Comparison of ENCODE assay signal across 9 cellular contexts in genomic region chr2:172102159-172102857, GRCh38. TPM values are rescaled to one million over a fixed set of nuclear protein-coding genes. Genes with fewer than 3 reads are reported as not detected.
DNase-seq lines count a peak whose midpoint lies in the region; ATAC-seq and TF ChIP-seq lines count a peak whose summit lies in the region.
"Had no signal": no experiment of that assay in that cellular context is flagged by ENCODE, and none has a peak within 500 bp of the region (broad histone marks: within the 10 kb centered on the region; RNA-seq: fewer than 3 reads in every experiment).

No MANE protein-coding gene starts in this region.

- H3K4me3 Mint-ChIP-seq in T-helper 1 cell treated with Interleukin-12 subunit alpha and Interleukin-12 subunit beta and Interleukin-4 antibody, amounts not matched to agents 30 μg/mL and 1 μg/mL, for 36 hours = peak overlapping the region; percentile 81
- H3K4me3 Mint-ChIP-seq in nephron = peak overlapping the region; percentile 79 to 86 (median 81)

- TF ChIP-seq CTCF in epithelial cell of proximal tubule (conservative IDR thresholded peaks at IDR 0.05; ENCODE audit: low read depth, low read length) = no peak
- TF ChIP-seq CTCF in nephron (IDR thresholded peaks at IDR 0.05; ENCODE audit: unreplicated experiment in 3 of 3) = no peak

- peaks cover 28% of the 10 kb centered on the region for H3K4me1 Mint-ChIP-seq in T-helper 1 cell treated with Interleukin-12 subunit alpha and Interleukin-12 subunit beta and Interleukin-4 antibody, amounts not matched to agents 30 μg/mL and 1 μg/mL, for 36 hours (ENCODE audit: low read depth)
- H3K4me1 Mint-ChIP-seq in nephron = peaks cover 27% of the 10 kb centered on the region

- no peaks in the 10 kb centered on the region for H3K9me3 Mint-ChIP-seq in T-helper 1 cell treated with Interleukin-12 subunit alpha and Interleukin-12 subunit beta and Interleukin-4 antibody, amounts not matched to agents 30 μg/mL and 1 μg/mL, for 36 hours
- H3K9me3 Mint-ChIP-seq in nephron = no peaks in the 10 kb centered on the region

- peak overlapping the region; percentile 75 for H3K27ac Mint-ChIP-seq in T-helper 1 cell treated with Interleukin-12 subunit alpha and Interleukin-12 subunit beta and Interleukin-4 antibody, amounts not matched to agents 30 μg/mL and 1 μg/mL, for 36 hours
- H3K27ac Mint-ChIP-seq in nephron = no peak overlapping the region

- H3K36me3 Mint-ChIP-seq in T-helper 1 cell treated with Interleukin-12 subunit alpha and Interleukin-12 subunit beta and Interleukin-4 antibody, amounts not matched to agents 30 μg/mL and 1 μg/mL, for 36 hours (ENCODE audit: low read depth) = peaks cover 7% of the 10 kb centered on the region
- no peaks in the 10 kb centered on the region for H3K36me3 Mint-ChIP-seq in nephron (ENCODE audit: low read depth)

- peaks cover 85% of the 10 kb centered on the region for H3K27me3 Mint-ChIP-seq in T-helper 1 cell treated with Interleukin-12 subunit alpha and Interleukin-12 subunit beta and Interleukin-4 antibody, amounts not matched to agents 30 μg/mL and 1 μg/mL, for 36 hours (ENCODE audit: low read depth)
- H3K27me3 Mint-ChIP-seq in nephron (ENCODE audit: low read depth) = peaks cover 100% of the 10 kb centered on the region

- peak; percentile 42 for ATAC-seq in GM21723 (IDR thresholded peaks at IDR 0.05; ENCODE audit: unreplicated experiment)

- H3K4me3 ChIP-seq in Jurkat, Clone E6-1 (ENCODE audit: low read length) = peak overlapping the region; percentile 68
- H3K4me3 ChIP-seq in epithelial cell of proximal tubule (ENCODE audit: low read depth, low read length) = peak overlapping the region; percentile 63

- DNase-seq in T-helper 1 cell (no peak), T1000 (lab: John Stamatoyannopoulos, UW) (peak; percentile 93), epithelial cell of proximal tubule (ENCODE audit: low read depth) (no peak), hippocampal formation (lab: John Stamatoyannopoulos, UW) (no peak)
- peak; percentile 58 for DNase-seq in Jurkat, Clone E6-1 (ENCODE audit: low read depth, low spot score)

RNA-seq across cellular contexts. Expression of gene DLX2, which starts 0.4 kb away (rescaled TPM):
- 0.42 TPM for polyA plus RNA-seq in Jurkat, Clone E6-1 (2012; ENCODE audit: insufficient read depth, insufficient read length)
- 0.12 TPM in 1 of 2 replicates, not detected in the other for total RNA-seq in epithelial cell of proximal tubule
- total RNA-seq: dermis microvascular lymphatic vessel endothelial cell had no signal

RNA-seq across cellular contexts. Expression of gene DLX1, which starts 17.0 kb away (rescaled TPM):
- polyA plus RNA-seq in Jurkat, Clone E6-1 (2012; ENCODE audit: insufficient read depth, insufficient read length) = 2.7 TPM
- total RNA-seq in epithelial cell of proximal tubule = 0.22 TPM in 1 of 2 replicates, not detected in the other

Comparison
In these comparisons a context has a peak if more than half of its experiments do, and no peak if none do; other contexts are left out.
1. DNase-seq: peak in Jurkat, Clone E6-1 (single experiment) and T1000 (single experiment); none in T-helper 1 cell (0 of 5), epithelial cell of proximal tubule (single experiment) and hippocampal formation (0 of 2).